Comparison of ENCODE assay signal across 1 cellular context in the genomic region with DNA sequence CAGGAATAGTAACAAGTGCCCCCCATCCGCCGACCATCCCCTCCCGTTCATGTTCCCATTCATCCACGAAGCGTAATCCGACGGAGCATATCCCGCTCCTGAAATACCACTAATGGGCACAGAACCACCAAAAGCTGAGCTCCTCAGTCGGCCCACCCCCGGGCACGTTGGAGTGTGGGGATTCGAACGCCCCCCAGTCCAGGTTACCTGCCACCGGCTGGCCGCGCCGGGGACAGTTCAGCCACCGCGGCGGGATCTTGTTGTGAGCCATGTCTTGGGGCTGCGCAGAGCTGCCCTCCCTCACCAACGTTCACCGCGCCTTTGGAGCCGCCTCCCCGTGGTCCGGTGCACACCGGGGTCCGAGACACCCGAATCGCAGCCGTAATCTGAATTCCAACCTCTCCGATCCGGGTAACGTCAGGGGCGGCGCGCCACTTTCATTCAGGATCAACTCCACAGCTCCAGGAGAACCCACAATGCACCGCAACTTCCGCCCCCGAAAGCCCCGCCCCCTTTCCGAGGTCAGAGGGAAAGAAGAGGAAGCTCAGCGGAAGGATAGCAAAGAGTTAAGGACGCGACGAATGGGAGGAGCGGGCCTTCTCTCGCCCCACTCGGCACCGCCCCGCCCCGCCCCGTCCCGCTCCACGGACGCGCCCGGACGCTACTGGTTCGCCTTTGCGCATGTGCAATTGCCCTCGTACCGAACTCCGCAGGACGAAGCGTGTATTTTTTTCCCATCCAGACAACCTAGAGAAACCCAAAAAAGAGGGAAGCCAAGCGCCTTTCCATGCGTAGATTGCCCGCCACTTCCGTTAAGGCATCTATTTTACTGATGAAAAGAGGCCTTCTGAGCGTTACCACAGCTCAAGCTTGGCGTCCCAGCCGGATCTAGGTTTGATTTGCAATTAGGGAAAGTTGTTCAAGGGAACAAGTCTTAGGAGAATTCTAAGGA.
TF ChIP-seq lines count a peak whose summit lies in the region.

RNGTT (minus strand) TSS at position 480 of the 952 bp plus-strand sequence; CDS start at position 271, 209 bp downstream.

TF ChIP-seq in GM23338, 12 proteins besides CTCF, POLR2A, EP300 and RAD21:
- TF ChIP-seq ETS1 (IDR thresholded peaks at IDR 0.05) (0 out of 2 replicates have a peak, but pooled peaks have one; percentile 29), POLR2AphosphoS5 (IDR thresholded peaks at IDR 0.05; ENCODE audit: low read depth) (peak; percentile 88), CREB1 (CRISPR knock-in tag; IDR thresholded peaks at IDR 0.05; ENCODE audit: low read depth) (0 out of 2 replicates have a peak, but pooled peaks have one; percentile 26), JUNB (IDR thresholded peaks at IDR 0.05; ENCODE audit: unreplicated experiment) (no peak)
- TF ChIP-seq, protein P1, sequence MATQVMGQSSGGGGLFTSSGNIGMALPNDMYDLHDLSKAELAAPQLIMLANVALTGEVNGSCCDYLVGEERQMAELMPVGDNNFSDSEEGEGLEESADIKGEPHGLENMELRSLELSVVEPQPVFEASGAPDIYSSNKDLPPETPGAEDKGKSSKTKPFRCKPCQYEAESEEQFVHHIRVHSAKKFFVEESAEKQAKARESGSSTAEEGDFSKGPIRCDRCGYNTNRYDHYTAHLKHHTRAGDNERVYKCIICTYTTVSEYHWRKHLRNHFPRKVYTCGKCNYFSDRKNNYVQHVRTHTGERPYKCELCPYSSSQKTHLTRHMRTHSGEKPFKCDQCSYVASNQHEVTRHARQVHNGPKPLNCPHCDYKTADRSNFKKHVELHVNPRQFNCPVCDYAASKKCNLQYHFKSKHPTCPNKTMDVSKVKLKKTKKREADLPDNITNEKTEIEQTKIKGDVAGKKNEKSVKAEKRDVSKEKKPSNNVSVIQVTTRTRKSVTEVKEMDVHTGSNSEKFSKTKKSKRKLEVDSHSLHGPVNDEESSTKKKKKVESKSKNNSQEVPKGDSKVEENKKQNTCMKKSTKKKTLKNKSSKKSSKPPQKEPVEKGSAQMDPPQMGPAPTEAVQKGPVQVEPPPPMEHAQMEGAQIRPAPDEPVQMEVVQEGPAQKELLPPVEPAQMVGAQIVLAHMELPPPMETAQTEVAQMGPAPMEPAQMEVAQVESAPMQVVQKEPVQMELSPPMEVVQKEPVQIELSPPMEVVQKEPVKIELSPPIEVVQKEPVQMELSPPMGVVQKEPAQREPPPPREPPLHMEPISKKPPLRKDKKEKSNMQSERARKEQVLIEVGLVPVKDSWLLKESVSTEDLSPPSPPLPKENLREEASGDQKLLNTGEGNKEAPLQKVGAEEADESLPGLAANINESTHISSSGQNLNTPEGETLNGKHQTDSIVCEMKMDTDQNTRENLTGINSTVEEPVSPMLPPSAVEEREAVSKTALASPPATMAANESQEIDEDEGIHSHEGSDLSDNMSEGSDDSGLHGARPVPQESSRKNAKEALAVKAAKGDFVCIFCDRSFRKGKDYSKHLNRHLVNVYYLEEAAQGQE (IDR thresholded peaks at IDR 0.05; ENCODE audit: unreplicated experiment) = no peak
